In the genomic region with DNA sequence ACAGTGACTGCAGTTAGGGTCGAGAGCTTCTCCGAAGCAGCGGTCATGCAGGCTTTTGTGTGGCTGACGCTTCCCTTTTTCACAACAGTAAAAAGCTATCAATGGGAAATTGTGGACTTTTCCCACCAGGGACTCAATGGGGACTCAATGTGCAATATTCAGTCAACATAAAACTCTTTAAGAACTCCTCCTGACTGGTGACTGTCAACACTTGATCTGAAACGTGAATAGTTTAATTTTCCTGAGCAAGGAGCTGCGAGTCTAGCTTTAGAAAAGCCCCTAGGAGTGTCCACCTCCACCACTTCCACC, we compare ENCODE assay signal across 8 cellular contexts.
A peak's percentile ranks its signal among the peaks of the same experiment; 100 is the strongest.
DNase-seq lines count a peak whose midpoint lies in the region; ATAC-seq and TF ChIP-seq lines count a peak whose summit lies in the region.

No MANE protein-coding gene starts in this region.

- H3K36me3 Mint-ChIP-seq in effector memory CD8-positive, alpha-beta T cell (ENCODE audit: insufficient read depth) = peaks cover 16% of the 10 kb centered on the region

- H3K9me3 Mint-ChIP-seq in effector memory CD8-positive, alpha-beta T cell = no peaks in the 10 kb centered on the region

- peaks cover 6 to 31% of the 10 kb centered on the region in 2 donors for H3K27me3 Mint-ChIP-seq in effector memory CD8-positive, alpha-beta T cell

- H3K4me3 ChIP-seq in GM06990 (replicated peaks; ENCODE audit: low read depth, low read length) (peak overlapping the region; percentile 79), NT2/D1 (ENCODE audit: insufficient read length, low read depth) (peak overlapping the region; percentile 67)

- ATAC-seq in effector memory CD8-positive, alpha-beta T cell (replicated peaks) = no peak
- ATAC-seq in HG03520 (IDR thresholded peaks at IDR 0.05; ENCODE audit: unreplicated experiment) (no peak), HG02678 (IDR thresholded peaks at IDR 0.05; ENCODE audit: unreplicated experiment) (no peak)

- H3K4me1 Mint-ChIP-seq in effector memory CD8-positive, alpha-beta T cell (ENCODE audit: low read depth in 2 of 2) = peaks cover 19 to 22% of the 10 kb centered on the region in 2 donors

- H3K36me3 ChIP-seq in GM06990 (ENCODE audit: control insufficient read depth, insufficient read depth, low read length) (peaks cover 6% of the 10 kb centered on the region), NT2/D1 (ENCODE audit: insufficient read depth, insufficient read length, low read length) (peaks cover 27% of the 10 kb centered on the region)

- H3K9ac ChIP-seq in NT2/D1 (ENCODE audit: insufficient read length, low read depth) = peak overlapping the region; percentile 92

- H3K27me3 ChIP-seq in GM06990 (replicated peaks; ENCODE audit: control insufficient read depth, insufficient read depth, low read length) (no peaks in the 10 kb centered on the region), NT2/D1 (ENCODE audit: insufficient read depth, insufficient read length) (peaks cover 9% of the 10 kb centered on the region)

- H3K9me3 ChIP-seq in NT2/D1 (ENCODE audit: insufficient read depth, low read length) = no peaks in the 10 kb centered on the region

- no peak for DNase-seq in GM06990 (ENCODE audit: extremely low read depth, insufficient read length)
- no peak for DNase-seq in NT2/D1 (ENCODE audit: low read depth, low spot score)
- no peak for DNase-seq in effector memory CD8-positive, alpha-beta T cell
- peak; percentile 10 for DNase-seq in pons (ENCODE audit: low spot score)
- DNase-seq in HuH-7 (ENCODE audit: low spot score) = no peak
- DNase-seq in NCI-H69 (lab: John Stamatoyannopoulos, UW) = no peak

- H3K27ac Mint-ChIP-seq in effector memory CD8-positive, alpha-beta T cell = peak overlapping the region; percentile 62 to 82

- H3K4me1 ChIP-seq in NT2/D1 (ENCODE audit: insufficient read depth, insufficient read length) = peaks cover 9% of the 10 kb centered on the region

- TF ChIP-seq CTCF in GM06990 (IDR thresholded peaks at IDR 0.05; ENCODE audit: insufficient read depth, low read length, poor library complexity, severe bottlenecking) = no peak

- peak overlapping the region; percentile 78 to 84 for H3K4me3 Mint-ChIP-seq in effector memory CD8-positive, alpha-beta T cell
